ENCODE assay signal across 17 cellular contexts in the genomic region with DNA sequence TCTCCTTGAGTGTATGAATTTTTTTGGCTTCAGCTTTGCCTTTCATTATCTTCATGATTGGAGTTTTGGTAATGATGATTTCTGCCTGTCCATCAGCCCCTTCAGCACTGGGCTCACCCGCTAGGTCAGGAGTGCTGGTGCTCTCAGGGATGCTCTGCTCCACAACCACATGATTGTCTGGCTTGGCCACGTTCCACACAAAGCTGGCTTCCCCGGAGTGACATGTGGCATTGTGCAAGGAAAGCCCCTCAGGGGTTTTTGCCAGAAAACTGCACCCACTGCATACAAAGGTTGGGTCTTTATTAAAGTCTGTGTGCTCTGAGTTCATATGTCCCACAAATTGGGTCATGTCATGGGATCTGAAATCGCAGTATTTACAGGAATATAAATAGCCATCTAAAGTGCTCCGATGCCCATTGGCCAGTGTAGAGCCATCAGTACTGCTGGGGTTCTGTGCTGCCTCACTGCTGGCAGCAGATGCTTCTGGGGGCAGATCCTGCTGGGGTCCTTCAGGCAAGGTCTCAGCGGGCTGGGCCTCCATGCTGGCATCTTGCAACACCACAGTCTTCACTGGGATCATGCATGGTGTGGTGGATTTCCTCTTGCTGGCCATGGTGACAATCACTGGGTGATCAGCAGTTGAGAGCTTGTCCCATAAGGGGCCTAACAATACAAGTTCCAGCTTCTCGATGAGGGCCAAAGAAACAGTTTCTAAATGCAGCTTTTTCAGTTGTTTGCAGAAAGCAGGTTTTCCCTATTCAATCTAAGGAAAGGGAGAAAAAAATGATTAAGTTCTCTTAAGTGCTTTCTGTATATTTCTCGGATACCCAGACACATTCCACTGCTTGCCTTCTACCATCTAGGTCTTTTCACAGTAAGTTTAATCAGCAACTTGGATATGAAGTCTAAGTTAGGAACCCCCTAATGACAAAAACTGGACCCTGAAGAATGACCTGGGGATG.
DNase-seq lines count a peak whose midpoint lies in the region; ATAC-seq and TF ChIP-seq lines count a peak whose summit lies in the region.
"Had no signal": no experiment of that assay in that cellular context is flagged by ENCODE, and none has a peak within 500 bp of the region (broad histone marks: within the 10 kb centered on the region; RNA-seq: fewer than 3 reads in every experiment).

No MANE protein-coding gene starts in this region.

- 100% methylated on average over 3 of the region's 8 CpGs; no CpG with 5 or more reads in 1 of the 2 experiments for WGBS in IMR-90 (ENCODE audit: extremely low coverage in 2 of 2, insufficient read length in 1 of 2), 2 experiments

- H3K14ac ChIP-seq in IMR-90 (replicated peaks; ENCODE audit: low read depth, low read length): no peak overlapping the region

- H2BK5ac ChIP-seq in IMR-90 (ENCODE audit: low read depth, low read length, poor library complexity, severe bottlenecking): no peak overlapping the region

- H2BK120ac ChIP-seq in IMR-90 (ENCODE audit: low read depth, low read length): no peak overlapping the region

- ATAC-seq in IMR-90 (ENCODE audit: low read depth): no peak
- ATAC-seq in sciatic nerve: peak; percentile 51
- no peak for ATAC-seq in activated T-cell treated with anti-CD3 and anti-CD28 coated beads, Interleukin-2, amount 50 U/mL, for 4 hours

- no peak overlapping the region for H3K23ac ChIP-seq in IMR-90 (ENCODE audit: low read depth, low read length)

- dilution Hi-C loops in IMR-90 (cut with HindIII; ENCODE audit: low sequenced_read_pairs, unreplicated experiment): no loop called here

- no peak for TF ChIP-seq POLR2A in IMR-90 (IDR thresholded peaks at IDR 0.05; ENCODE audit: low read depth, low read length)

- no peak overlapping the region for H2BK20ac ChIP-seq in IMR-90 (ENCODE audit: low read depth, low read length)

- no peak overlapping the region for H3K18ac ChIP-seq in IMR-90 (ENCODE audit: low read depth, low read length)

- no peak overlapping the region for H4K91ac ChIP-seq in IMR-90 (ENCODE audit: insufficient read depth, low read depth, low read length)

- H3K4me1 ChIP-seq in IMR-90 (ENCODE audit: control insufficient read depth, insufficient read depth, low read length): 0 out of 2 replicates have a peak, but pooled peaks cover 1% of the 10 kb centered on the region

- no peak for TF ChIP-seq RAD21 in IMR-90 (IDR thresholded peaks at IDR 0.05; ENCODE audit: low read length)

- no peak overlapping the region for H2BK15ac ChIP-seq in IMR-90 (ENCODE audit: low read depth, low read length)

- in situ Hi-C loops in IMR-90 (cut with MboI; ENCODE audit: low sequenced_read_pairs): no loop called here

- CTCF ChIA-PET in IMR-90 (lab: Yijun Ruan, JAX): no interaction called here

- intact Hi-C loops in IMR-90 (cut with micrococcal nuclease): no loop called here
- intact Hi-C loops in head of caudate nucleus (cut with DNase I): no loop called here
- intact Hi-C loops in sciatic nerve (cut with DNase I): no loop called here

- POLR2A ChIA-PET in IMR-90 (lab: Charles Lee; ENCODE audit: unreplicated experiment): no interaction called here

- no peak overlapping the region for H2AK9ac ChIP-seq in IMR-90 (replicated peaks; ENCODE audit: low read depth, low read length, poor library complexity)

- H3K56ac ChIP-seq in IMR-90 (ENCODE audit: extremely low read depth, insufficient read depth, low read length): no peak overlapping the region

- no peak overlapping the region for H3K9ac ChIP-seq in IMR-90 (ENCODE audit: low read depth, low read length)
- H3K9ac ChIP-seq: BLaER1 treated with 17β-estradiol and CSF1 and Interleukin-3, amounts not matched to agents 10 nM and 100 nM; SK-N-SH had no signal

- DNase-seq in IMR-90 (no peak), head of caudate nucleus (peak in 34 of 42 donors; percentile 42 to 85 (median 61)), sciatic nerve (ENCODE audit: low spot score) (no peak), WERI-Rb-1 (no peak), GM19240 (ENCODE audit: insufficient read length, low spot score) (no peak)
- no peak for DNase-seq in activated T-cell treated with anti-CD3 and anti-CD28 coated beads, Interleukin-2, amount 50 U/mL, for 4 hours
- DNase-seq: DMS 273 treated with DMSO at 0.1 percent for 48 hours, H7, KBM-7, NCI-H1048, NCI-H226, NCI-H526, RPMI8226, SK-N-SH had no signal

- no peak overlapping the region for H3K4me3 Mint-ChIP-seq in activated T-cell treated with anti-CD3 and anti-CD28 coated beads, Interleukin-2, amount 50 U/mL, for 4 hours

- H3K79me1 ChIP-seq in IMR-90 (ENCODE audit: low read depth in 1 of 2, low read length in 2 of 2): peaks cover 17 to 54% of the 10 kb centered on the region in 2 experiments

- H3K4me1 Mint-ChIP-seq in activated T-cell treated with anti-CD3 and anti-CD28 coated beads, Interleukin-2, amount 50 U/mL, for 4 hours (ENCODE audit: low read depth): no peaks in the 10 kb centered on the region

- H3K9me3 Mint-ChIP-seq in activated T-cell treated with anti-CD3 and anti-CD28 coated beads, Interleukin-2, amount 50 U/mL, for 4 hours: no peaks in the 10 kb centered on the region

- H4K8ac ChIP-seq in IMR-90 (ENCODE audit: low read depth in 2 of 2, low read length in 2 of 2): no peak overlapping the region

- TF ChIP-seq CTCF in IMR-90 (conservative IDR thresholded peaks at IDR 0.05; ENCODE audit: low read depth, low read length): no peak
- TF ChIP-seq CTCF in WERI-Rb-1 (IDR thresholded peaks at IDR 0.05; ENCODE audit: low read depth, low read length): no peak

- H3K9me3 ChIP-seq in IMR-90 (ENCODE audit: control insufficient read depth, insufficient read depth, low read length): peaks cover 3% of the 10 kb centered on the region
- no peaks in the 10 kb centered on the region for H3K9me3 ChIP-seq in WERI-Rb-1 (ENCODE audit: severe bottlenecking)
- H3K9me3 ChIP-seq: SK-N-SH had no signal

- H3K36me3 Mint-ChIP-seq in activated T-cell treated with anti-CD3 and anti-CD28 coated beads, Interleukin-2, amount 50 U/mL, for 4 hours (ENCODE audit: insufficient read depth): peaks cover 11% of the 10 kb centered on the region

- no peak overlapping the region for H3K4ac ChIP-seq in IMR-90 (ENCODE audit: low read depth, low read length)

- H3K27me3 ChIP-seq in IMR-90 (ENCODE audit: control insufficient read depth, insufficient read depth, low read length) (no peaks in the 10 kb centered on the region), WERI-Rb-1 (ENCODE audit: insufficient read depth, low read depth, severe bottlenecking) (no peaks in the 10 kb centered on the region)
- H3K27me3 ChIP-seq: BLaER1 treated with 17β-estradiol and CSF1 and Interleukin-3, amounts not matched to agents 10 nM and 100 nM had no signal

- no peak overlapping the region for H2AFZ ChIP-seq in IMR-90 (replicated peaks; ENCODE audit: low read length, poor library complexity)

- TSS peak; percentile 48 for BruUV-seq in IMR-90 (replicated peaks; lab: Mats Ljungman, UMichigan)

- no peak overlapping the region for H3K4me2 ChIP-seq in IMR-90 (ENCODE audit: low read depth, low read length)
- H3K4me2 ChIP-seq: BLaER1 treated with 17β-estradiol and CSF1 and Interleukin-3, amounts not matched to agents 10 nM and 100 nM; SK-N-SH had no signal

- peaks cover 10% of the 10 kb centered on the region; the same call in 1 of the 2 replicates for H3K9me1 ChIP-seq in IMR-90 (ENCODE audit: insufficient read depth, low read length)

- H3K27me3 Mint-ChIP-seq in activated T-cell treated with anti-CD3 and anti-CD28 coated beads, Interleukin-2, amount 50 U/mL, for 4 hours (ENCODE audit: low read depth): peaks cover 3% of the 10 kb centered on the region

- H4K5ac ChIP-seq in IMR-90 (ENCODE audit: low read depth, low read length): no peak overlapping the region

- no peak overlapping the region for H3K27ac ChIP-seq in IMR-90 (ENCODE audit: insufficient read depth, low read length)
- H3K27ac ChIP-seq in angular gyrus (ENCODE audit: low read depth, low read length): peak overlapping the region; percentile 99
- no peak overlapping the region for H3K27ac ChIP-seq in WERI-Rb-1
- H3K27ac ChIP-seq: BLaER1 treated with 17β-estradiol and CSF1 and Interleukin-3, amounts not matched to agents 10 nM and 100 nM; HL-60 had no signal

- H2AK5ac ChIP-seq in IMR-90 (ENCODE audit: low read depth, low read length): no peak overlapping the region

- peaks cover 31% of the 10 kb centered on the region for H3K36me3 ChIP-seq in IMR-90 (ENCODE audit: control insufficient read depth, insufficient read depth, low read length)
- peaks cover 15% of the 10 kb centered on the region for H3K36me3 ChIP-seq in WERI-Rb-1

- H4K20me1 ChIP-seq in IMR-90 (ENCODE audit: insufficient read depth, low read length): no peaks in the 10 kb centered on the region

- no peak overlapping the region for H3K4me3 ChIP-seq in IMR-90 (ENCODE audit: insufficient read depth, low read depth, low read length)
- no peak overlapping the region for H3K4me3 ChIP-seq in WERI-Rb-1 (ENCODE audit: low read depth, low read length)
- H3K4me3 ChIP-seq: BLaER1 treated with 17β-estradiol and CSF1 and Interleukin-3, amounts not matched to agents 10 nM and 100 nM had no signal

TF ChIP-seq in IMR-90, 13 proteins besides CTCF, POLR2A, EP300 and RAD21 (continues in another document):
- TF ChIP-seq MAFK (IDR thresholded peaks at IDR 0.05; ENCODE audit: low read depth, low read length): no peak
- TF ChIP-seq RFX5 (IDR thresholded peaks at IDR 0.05; ENCODE audit: low read depth, low read length): no peak
- no peak for TF ChIP-seq MAZ (IDR thresholded peaks at IDR 0.05; ENCODE audit: borderline replicate concordance, low read depth, low read length)
- TF ChIP-seq RCOR1 (IDR thresholded peaks at IDR 0.05; ENCODE audit: insufficient replicate concordance, low read length): no peak
- TF ChIP-seq, protein P1, sequence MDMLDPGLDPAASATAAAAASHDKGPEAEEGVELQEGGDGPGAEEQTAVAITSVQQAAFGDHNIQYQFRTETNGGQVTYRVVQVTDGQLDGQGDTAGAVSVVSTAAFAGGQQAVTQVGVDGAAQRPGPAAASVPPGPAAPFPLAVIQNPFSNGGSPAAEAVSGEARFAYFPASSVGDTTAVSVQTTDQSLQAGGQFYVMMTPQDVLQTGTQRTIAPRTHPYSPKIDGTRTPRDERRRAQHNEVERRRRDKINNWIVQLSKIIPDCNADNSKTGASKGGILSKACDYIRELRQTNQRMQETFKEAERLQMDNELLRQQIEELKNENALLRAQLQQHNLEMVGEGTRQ (IDR thresholded peaks at IDR 0.05; ENCODE audit: low read depth, low read length): no peak
- TF ChIP-seq SMC3 (IDR thresholded peaks at IDR 0.05; ENCODE audit: low read depth, low read length): no peak
- TF ChIP-seq, protein P2, sequence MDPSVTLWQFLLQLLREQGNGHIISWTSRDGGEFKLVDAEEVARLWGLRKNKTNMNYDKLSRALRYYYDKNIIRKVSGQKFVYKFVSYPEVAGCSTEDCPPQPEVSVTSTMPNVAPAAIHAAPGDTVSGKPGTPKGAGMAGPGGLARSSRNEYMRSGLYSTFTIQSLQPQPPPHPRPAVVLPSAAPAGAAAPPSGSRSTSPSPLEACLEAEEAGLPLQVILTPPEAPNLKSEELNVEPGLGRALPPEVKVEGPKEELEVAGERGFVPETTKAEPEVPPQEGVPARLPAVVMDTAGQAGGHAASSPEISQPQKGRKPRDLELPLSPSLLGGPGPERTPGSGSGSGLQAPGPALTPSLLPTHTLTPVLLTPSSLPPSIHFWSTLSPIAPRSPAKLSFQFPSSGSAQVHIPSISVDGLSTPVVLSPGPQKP (IDR thresholded peaks at IDR 0.05; ENCODE audit: borderline replicate concordance, low read depth, low read length): no peak
- no peak for TF ChIP-seq NFE2L2 (IDR thresholded peaks at IDR 0.05; ENCODE audit: low read depth, low read length)

Comparison
In these comparisons a context has a peak if more than half of its experiments do, and no peak if none do; other contexts are left out.
1. DNase-seq: peak in head of caudate nucleus (34 of 42); none in IMR-90 (single experiment), sciatic nerve (single experiment), WERI-Rb-1 (single experiment), activated T-cell treated with anti-CD3 and anti-CD28 coated beads, Interleukin-2, amount 50 U/mL, for 4 hours (single experiment) and GM19240 (single experiment).